In genomic region chr17:82863941-82864720, GRCh38 we compare ENCODE assay signal across 8 cellular contexts. TPM values are rescaled to one million over a fixed set of nuclear protein-coding genes. Genes with fewer than 3 reads are reported as not detected.
A peak's percentile ranks its signal among the peaks of the same experiment; 100 is the strongest.
DNase-seq lines count a peak whose midpoint lies in the region; ATAC-seq, FAIRE-seq and TF ChIP-seq lines count a peak whose summit lies in the region.

No MANE protein-coding gene starts in this region.

- no peak overlapping the region for H3K27ac ChIP-seq in endothelial cell of umbilical vein (ENCODE audit: insufficient read depth, low read depth, low read length)
- peak overlapping the region; percentile 36 for H3K27ac ChIP-seq in skeletal muscle tissue (ENCODE audit: low read depth, low read length)
- H3K27ac ChIP-seq in gastroesophageal sphincter, result peak overlapping the region in 1 of 4 donors; percentile 38

- dilution Hi-C loops in endothelial cell of umbilical vein (cut with MboI; ENCODE audit: extremely low pct_ligation_motif_present, low sequenced_read_pairs), result no loop called here

- no peak for TF ChIP-seq POLR2A in endothelial cell of umbilical vein (IDR thresholded peaks at IDR 0.05; ENCODE audit: low read depth, low read length)
- no peak for TF ChIP-seq POLR2A in gastroesophageal sphincter (IDR thresholded peaks at IDR 0.05)

- TF ChIP-seq CTCF in endothelial cell of umbilical vein (IDR thresholded peaks at IDR 0.05; ENCODE audit: extremely low read depth in 1 of 2, insufficient read depth in 1 of 2, low read depth in 1 of 2, low read length in 2 of 2), result no peak
- no peak for TF ChIP-seq CTCF in Caco-2 (IDR thresholded peaks at IDR 0.05; ENCODE audit: insufficient read depth in 1 of 2, low read depth in 1 of 2, low read length in 1 of 2, severe bottlenecking in 1 of 2, unreplicated experiment in 1 of 2)
- TF ChIP-seq CTCF in gastroesophageal sphincter (IDR thresholded peaks at IDR 0.05), result no peak

- no peaks in the 10 kb centered on the region for H3K9me3 ChIP-seq in endothelial cell of umbilical vein (replicated peaks; ENCODE audit: control insufficient read depth, insufficient read depth, low read length)
- H3K9me3 ChIP-seq in skeletal muscle tissue (ENCODE audit: control insufficient read depth in 3 of 3, low read length in 3 of 3), result no peaks in the 10 kb centered on the region
- no peaks in the 10 kb centered on the region for H3K9me3 ChIP-seq in Caco-2
- no peaks in the 10 kb centered on the region for H3K9me3 ChIP-seq in gastroesophageal sphincter

- H3K4me2 ChIP-seq in endothelial cell of umbilical vein (ENCODE audit: insufficient read depth, low read length), result no peak overlapping the region

- no peak overlapping the region for H2AFZ ChIP-seq in endothelial cell of umbilical vein (ENCODE audit: low read depth, low read length)

- CTCF ChIA-PET in endothelial cell of umbilical vein (lab: Charles Lee) (interaction anchor here (1.0 to 3.1 kb wide), 5 partner anchors 11 to 82 kb away, joined by 3 to 13 read pairs (median 4); no protein-coding TSS in a partner anchor), Caco-2 (lab: Charles Lee) (interaction anchor here (1.4 kb wide), 1 partner anchor 13 kb away, joined by 3 read pairs; no protein-coding TSS in a partner anchor)

- H3K4me1 ChIP-seq in endothelial cell of umbilical vein (ENCODE audit: control insufficient read depth, extremely low read depth, insufficient read depth, low read length), result peaks cover 40% of the 10 kb centered on the region
- peaks cover 31 to 45% (median 43%) of the 10 kb centered on the region in 3 donors for H3K4me1 ChIP-seq in skeletal muscle tissue (ENCODE audit: control insufficient read depth in 3 of 3, insufficient read depth in 3 of 3, low read length in 3 of 3)
- peaks cover 15% of the 10 kb centered on the region for H3K4me1 ChIP-seq in Caco-2
- peaks cover 0 to 55% (median 4%) of the 10 kb centered on the region in 3 donors for H3K4me1 ChIP-seq in gastroesophageal sphincter

- H3K27me3 ChIP-seq in endothelial cell of umbilical vein (ENCODE audit: control insufficient read depth in 2 of 2, insufficient read depth in 2 of 2, low read length in 2 of 2), result no peaks in the 10 kb centered on the region
- no peaks in the 10 kb centered on the region for H3K27me3 ChIP-seq in skeletal muscle tissue (ENCODE audit: control insufficient read depth in 3 of 3, insufficient read depth in 3 of 3, low read length in 3 of 3)
- no peaks in the 10 kb centered on the region for H3K27me3 ChIP-seq in Caco-2 (replicated peaks; ENCODE audit: control insufficient read depth, insufficient read depth, low read length)
- no peaks in the 10 kb centered on the region for H3K27me3 ChIP-seq in gastroesophageal sphincter

- ATAC-seq in GM18511 (IDR thresholded peaks at IDR 0.05; ENCODE audit: unreplicated experiment) (peak; percentile 85), HG02678 (IDR thresholded peaks at IDR 0.05; ENCODE audit: unreplicated experiment) (peak; percentile 77), gastroesophageal sphincter (no peak)

- no peak overlapping the region for H3K4me3 Mint-ChIP-seq in Caco-2 (ENCODE audit: unreplicated experiment)

- no peak overlapping the region for H3K27ac Mint-ChIP-seq in Caco-2 (ENCODE audit: unreplicated experiment)

- intact Hi-C loops in endothelial cell of umbilical vein (cut with micrococcal nuclease) (no loop called here), Caco-2 (cut with micrococcal nuclease; ENCODE audit: unreplicated experiment) (no loop called here)

- no peak for TF ChIP-seq EP300 in gastroesophageal sphincter (IDR thresholded peaks at IDR 0.05)

- peak; percentile 71 for FAIRE-seq in endothelial cell of umbilical vein (lab: Jason Lieb, UNC)

- H3K36me3 ChIP-seq in endothelial cell of umbilical vein (ENCODE audit: control insufficient read depth in 2 of 2, extremely low read depth in 1 of 2, insufficient read depth in 2 of 2, low read length in 2 of 2) (no peaks in the 10 kb centered on the region), skeletal muscle tissue (ENCODE audit: control insufficient read depth in 3 of 3, insufficient read depth in 3 of 3, low read length in 3 of 3) (peaks cover 0 to 2% (median 0%) of the 10 kb centered on the region in 3 donors), Caco-2 (ENCODE audit: control insufficient read depth, insufficient read depth, low read length) (no peaks in the 10 kb centered on the region), gastroesophageal sphincter (peaks cover 0 to 5% of the 10 kb centered on the region in 2 donors)

- H3K9me1 ChIP-seq in endothelial cell of umbilical vein (replicated peaks; ENCODE audit: control insufficient read depth, extremely low read depth, insufficient read depth, low read length), result no peaks in the 10 kb centered on the region

- no TSS peak for BruUV-seq in endothelial cell of umbilical vein (replicated peaks; lab: Mats Ljungman, UMichigan)
- BruUV-seq in Caco-2 (replicated peaks; lab: Mats Ljungman, UMichigan), result no TSS peak

- peaks cover 15% of the 10 kb centered on the region for H3K4me1 Mint-ChIP-seq in Caco-2 (ENCODE audit: low read depth, unreplicated experiment)

- H3K9ac ChIP-seq in endothelial cell of umbilical vein (replicated peaks; ENCODE audit: extremely low read depth, insufficient read depth, low read length), result no peak overlapping the region
- H3K9ac ChIP-seq in skeletal muscle tissue (ENCODE audit: low read depth in 1 of 3, low read length in 3 of 3), result peak overlapping the region in 1 of 3 donors; percentile 45

- WGBS in gastroesophageal sphincter (ENCODE audit: low coverage in 1 of 2), 2 donors, result 59 to 68% methylated on average over 4 to 5 of the region's 19 CpGs

- H4K20me1 ChIP-seq in endothelial cell of umbilical vein (replicated peaks; ENCODE audit: control insufficient read depth, extremely low read depth, insufficient read depth, low read length), result no peaks in the 10 kb centered on the region

- peaks cover 60% of the 10 kb centered on the region for H3K79me2 ChIP-seq in endothelial cell of umbilical vein (ENCODE audit: control insufficient read depth, insufficient read depth, low read length)

- peaks cover 12% of the 10 kb centered on the region for H3K36me3 Mint-ChIP-seq in Caco-2 (ENCODE audit: insufficient read depth, unreplicated experiment)

- no peaks in the 10 kb centered on the region for H3K9me3 Mint-ChIP-seq in Caco-2 (ENCODE audit: unreplicated experiment)

- peak; percentile 50 for DNase-seq in NCI-H2171 (lab: John Stamatoyannopoulos, UW)
- peak; percentile 66 to 77 for DNase-seq in activated CD8-positive, alpha-beta memory T cell treated with anti-CD3 and anti-CD28 coated beads for 1 hour (ENCODE audit: extremely low read depth in 1 of 2, low read depth in 1 of 2)
- peak; percentile 40 for DNase-seq in endothelial cell of umbilical vein (ENCODE audit: low read depth, low spot score)
- no peak for DNase-seq in Caco-2

- POLR2A ChIA-PET in endothelial cell of umbilical vein (lab: Charles Lee) (interaction anchor here (0.6 kb wide), 2 partner anchors 14 to 19 kb away, joined by 3 read pairs; no protein-coding TSS in a partner anchor), Caco-2 (lab: Charles Lee) (no interaction called here)

- no peaks in the 10 kb centered on the region for H3K27me3 Mint-ChIP-seq in Caco-2 (ENCODE audit: insufficient read depth, unreplicated experiment)

- H3K4me3 ChIP-seq in endothelial cell of umbilical vein (replicated peaks in 1 of 3; ENCODE audit: insufficient read depth in 1 of 3, low read depth in 1 of 3, low read length in 3 of 3), result no peak overlapping the region
- no peak overlapping the region for H3K4me3 ChIP-seq in skeletal muscle tissue (ENCODE audit: low read length in 3 of 3)
- H3K4me3 ChIP-seq in Caco-2 (ENCODE audit: low read depth, low read length), result no peak overlapping the region
- H3K4me3 ChIP-seq in gastroesophageal sphincter, result no peak overlapping the region

TF ChIP-seq in endothelial cell of umbilical vein, 7 proteins besides CTCF, POLR2A, EP300 and RAD21:
- TF ChIP-seq FOS (IDR thresholded peaks at IDR 0.05; ENCODE audit: borderline replicate concordance, insufficient read depth, low read length) (peak; percentile 52), MYC (IDR thresholded peaks at IDR 0.05; ENCODE audit: low read depth, low read length) (no peak), JUN (IDR thresholded peaks at IDR 0.05; ENCODE audit: borderline replicate concordance, insufficient read depth, insufficient read length, low read depth) (peak; percentile 35)

RNA-seq across cellular contexts. Expression of gene ZNF750, which starts 24.3 kb away (rescaled TPM):
- 0.23 and 0.80 TPM in 2 replicates for total RNA-seq in endothelial cell of umbilical vein
- polyA plus RNA-seq in endothelial cell of umbilical vein, result 0.15 and 0.22 TPM in 2 replicates
- polyA plus RNA-seq in endothelial cell of umbilical vein (2011; cell fraction: cytosol; rRNA removed), result 0.22 and 0.25 TPM in 2 replicates
- polyA plus RNA-seq in endothelial cell of umbilical vein (2011; cell fraction: nucleus; rRNA removed), result 0.84 and 1.1 TPM in 2 replicates
- 0.10 and 0.19 TPM in 2 replicates for polyA plus RNA-seq in endothelial cell of umbilical vein (2012)
- 0.34 TPM in 2 replicates for polyA minus RNA-seq in endothelial cell of umbilical vein
- not detected for polyA minus RNA-seq in endothelial cell of umbilical vein (2011; cell fraction: cytosol; rRNA and poly(A)+ RNA removed)
- polyA minus RNA-seq in endothelial cell of umbilical vein (2011; cell fraction: nucleus; rRNA and poly(A)+ RNA removed), result 0.19 TPM in 2 replicates
- total RNA-seq in skeletal muscle tissue, result not detected
- total RNA-seq in Caco-2 (2022), result 0.14 and 0.19 TPM in 2 replicates
- 1 to 10 TPM in 2 of 4 donors, under 1 TPM in 1, not detected in 1; 0.46 to 1.6 (median 1.1) TPM for total RNA-seq in gastroesophageal sphincter

Comparison
In these comparisons a context has a peak if more than half of its experiments do, and no peak if none do; other contexts are left out.
1. DNase-seq: peak in NCI-H2171 (single experiment), activated CD8-positive, alpha-beta memory T cell treated with anti-CD3 and anti-CD28 coated beads for 1 hour (2 of 2) and endothelial cell of umbilical vein (single experiment); none in Caco-2 (0 of 2).